ENCODE assay signal across 8 cellular contexts in the genomic region with DNA sequence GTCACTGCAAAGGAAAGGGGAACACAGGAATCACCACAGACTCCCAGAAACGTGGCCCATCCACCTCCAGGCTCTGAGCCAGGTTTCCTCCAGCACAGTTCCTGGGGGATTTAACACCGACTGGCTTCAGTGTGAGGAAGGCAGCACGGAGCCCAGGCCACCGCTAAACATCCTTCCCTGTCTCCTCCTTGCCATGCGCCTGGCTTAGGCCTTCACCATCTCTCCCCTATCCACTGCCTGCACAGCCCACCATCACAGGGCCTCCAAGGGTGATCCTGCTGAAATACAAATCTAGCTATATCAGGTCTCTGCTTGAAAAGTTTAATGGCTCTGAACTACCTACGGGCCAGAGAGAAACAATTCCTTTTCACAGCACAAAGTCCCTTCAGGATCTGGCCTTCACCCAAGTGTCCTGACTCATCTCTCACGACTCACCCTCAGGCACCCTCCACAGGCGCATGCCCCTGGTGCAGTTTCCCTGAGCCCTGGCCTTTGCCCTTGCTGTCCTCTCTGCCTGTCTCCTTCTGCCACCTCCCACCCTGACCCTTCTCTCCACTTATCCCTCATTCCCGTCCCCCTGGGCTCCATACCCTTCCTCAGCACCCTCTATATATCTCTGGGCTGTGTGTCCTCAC. TPM values are rescaled to one million over a fixed set of nuclear protein-coding genes. Genes with fewer than 3 reads are reported as not detected.
DNase-seq lines count a peak whose midpoint lies in the region; ATAC-seq, FAIRE-seq and TF ChIP-seq lines count a peak whose summit lies in the region.
"Not testable (repeated sequence)": the region's sequence is repeated elsewhere in the genome, so short reads cannot be mapped to it uniquely, and the experiment has no call there.

No MANE protein-coding gene starts in this region.

- not testable (repeated sequence) for H3K4me1 ChIP-seq in kidney (ENCODE audit: control insufficient read depth in 1 of 2, insufficient read depth in 1 of 2, low read depth in 1 of 2, low read length in 2 of 2); stomach

- not testable (repeated sequence) for H3K4me3 ChIP-seq in kidney (ENCODE audit: low read length in 2 of 2); stomach

- H3K36me3 Mint-ChIP-seq in HFFc6 (ENCODE audit: low read depth); activated T-cell treated with anti-CD3 and anti-CD28 coated beads, Interleukin-2, amount 50 U/mL, for 4 hours (ENCODE audit: insufficient read depth); dendritic cell treated with granulocyte-macrophage colony-stimulating factor and Interleukin-4, amounts not matched to agents 40 ng/mL and 50 ng/mL, for 4 days (ENCODE audit: low read depth); neural crest cell (ENCODE audit: low read depth): not testable (repeated sequence)

- H3K27me3 Mint-ChIP-seq in HFFc6 (ENCODE audit: insufficient read depth) = peaks cover 22% of the 10 kb centered on the region
- H3K27me3 Mint-ChIP-seq in activated T-cell treated with anti-CD3 and anti-CD28 coated beads, Interleukin-2, amount 50 U/mL, for 4 hours (ENCODE audit: low read depth); dendritic cell treated with granulocyte-macrophage colony-stimulating factor and Interleukin-4, amounts not matched to agents 40 ng/mL and 50 ng/mL, for 4 days; neural crest cell (ENCODE audit: low read depth): not testable (repeated sequence)

- H3K27ac Mint-ChIP-seq in HFFc6 = peak overlapping the region; percentile 56; the same call in 1 of the 2 replicates
- H3K27ac Mint-ChIP-seq in dendritic cell treated with granulocyte-macrophage colony-stimulating factor and Interleukin-4, amounts not matched to agents 40 ng/mL and 50 ng/mL, for 4 days = peak overlapping the region; percentile 55
- H3K27ac Mint-ChIP-seq in neural crest cell (ENCODE audit: unreplicated experiment) = peak overlapping the region; percentile 12

- H3K36me3 ChIP-seq in kidney (ENCODE audit: control insufficient read depth in 1 of 2, insufficient read depth in 2 of 2, low read length in 2 of 2) = not testable (repeated sequence)
- peaks cover 0 to 11% (median 8%) of the 10 kb centered on the region in 4 donors for H3K36me3 ChIP-seq in stomach

- H3K4me1 Mint-ChIP-seq in HFFc6 (ENCODE audit: low read depth); activated T-cell treated with anti-CD3 and anti-CD28 coated beads, Interleukin-2, amount 50 U/mL, for 4 hours (ENCODE audit: low read depth): not testable (repeated sequence)
- peaks cover 43% of the 10 kb centered on the region for H3K4me1 Mint-ChIP-seq in dendritic cell treated with granulocyte-macrophage colony-stimulating factor and Interleukin-4, amounts not matched to agents 40 ng/mL and 50 ng/mL, for 4 days (ENCODE audit: low read depth)
- peaks cover 38% of the 10 kb centered on the region for H3K4me1 Mint-ChIP-seq in neural crest cell

- intact Hi-C loops in dendritic cell treated with granulocyte-macrophage colony-stimulating factor and Interleukin-4, amounts not matched to agents 40 ng/mL and 50 ng/mL, for 4 days (cut with micrococcal nuclease); kidney (cut with DNase I); stomach (cut with DNase I; ENCODE audit: low total_unique reads): not testable (repeated sequence)

- not testable (repeated sequence) for H3K4me3 Mint-ChIP-seq in HFFc6; activated T-cell treated with anti-CD3 and anti-CD28 coated beads, Interleukin-2, amount 50 U/mL, for 4 hours; dendritic cell treated with granulocyte-macrophage colony-stimulating factor and Interleukin-4, amounts not matched to agents 40 ng/mL and 50 ng/mL, for 4 days; neural crest cell

- peak overlapping the region in 1 of 2 donors; percentile 60 for H3K27ac ChIP-seq in kidney (ENCODE audit: low read depth in 2 of 2, low read length in 2 of 2)
- not testable (repeated sequence) for H3K27ac ChIP-seq in stomach

- peak; percentile 58 to 66 for ATAC-seq in activated T-cell treated with anti-CD3 and anti-CD28 coated beads, Interleukin-2, amount 50 U/mL, for 4 hours

- 55 to 68% (median 65%) methylated on average over 8 to 9 of the region's 9 CpGs for WGBS in stomach, 5 donors

- H3K9me3 Mint-ChIP-seq in HFFc6; activated T-cell treated with anti-CD3 and anti-CD28 coated beads, Interleukin-2, amount 50 U/mL, for 4 hours; dendritic cell treated with granulocyte-macrophage colony-stimulating factor and Interleukin-4, amounts not matched to agents 40 ng/mL and 50 ng/mL, for 4 days; neural crest cell: not testable (repeated sequence)

- H3K9ac ChIP-seq in kidney (ENCODE audit: low read length in 2 of 2) = not testable (repeated sequence)

- not testable (repeated sequence) for TF ChIP-seq EP300 in stomach (IDR thresholded peaks at IDR 0.05)

- not testable (repeated sequence) for TF ChIP-seq POLR2A in stomach (IDR thresholded peaks at IDR 0.05)

- TF ChIP-seq CTCF in HFFc6 (IDR thresholded peaks at IDR 0.05); kidney (IDR thresholded peaks at IDR 0.05; ENCODE audit: borderline replicate concordance, extremely low read depth, insufficient read depth); neural crest cell (conservative IDR thresholded peaks at IDR 0.05); stomach (IDR thresholded peaks at IDR 0.05): not testable (repeated sequence)

- not testable (repeated sequence) for H3K9me3 ChIP-seq in kidney (ENCODE audit: control insufficient read depth in 1 of 2, low read length in 2 of 2); stomach

- DNase-seq in AG08395 (ENCODE audit: low spot score) (peak; percentile 37), HFFc6 (peak; percentile 44), RKO (ENCODE audit: low spot score) (peak; percentile 38), kidney (peak; percentile 77), stomach (peak; percentile 45)
- DNase-seq in activated T-cell treated with anti-CD3 and anti-CD28 coated beads, Interleukin-2, amount 50 U/mL, for 4 hours; neural crest cell (ENCODE audit: low read depth, low spot score): not testable (repeated sequence)

- not testable (repeated sequence) for FAIRE-seq in kidney (lab: Jason Lieb, UNC)

- not testable (repeated sequence) for H3K27me3 ChIP-seq in stomach

RNA-seq across cellular contexts. Expression of gene CD58, which starts 18.4 kb away (rescaled TPM):
- 1 to 10 TPM; 6.6 to 9.5 (median 8.5) TPM for total RNA-seq in HFFc6 (2021; fragmentation: NEBNext Ultra II Directional; extraction: Animal tissue kit (Norgen Biotek cat#: 25700))
- 10 to 100 TPM in 1 of 3 donors, 1 to 10 TPM in 2; 8.6 to 15.0 (median 9.4) TPM for total RNA-seq in activated T-cell treated with anti-CD3 and anti-CD28 coated beads, Interleukin-2, amount 50 U/mL, for 4 hours
- 36.6 TPM for total RNA-seq in kidney
- 27.4 TPM for polyA plus RNA-seq in kidney (ENCODE audit: insufficient read depth, low read depth, low replicate concordance)
- total RNA-seq in neural crest cell = 7.1 and 9.0 TPM in 2 replicates
- total RNA-seq in stomach = 10 to 100 TPM in 2 of 5 donors, 1 to 10 TPM in 3; 1.2 to 48.8 (median 7.6) TPM
- 10 to 100 TPM in 1 of 3 donors, 1 to 10 TPM in 2; 7.8 to 21.9 (median 9.7) TPM for polyA plus RNA-seq in stomach
